In the genomic region with DNA sequence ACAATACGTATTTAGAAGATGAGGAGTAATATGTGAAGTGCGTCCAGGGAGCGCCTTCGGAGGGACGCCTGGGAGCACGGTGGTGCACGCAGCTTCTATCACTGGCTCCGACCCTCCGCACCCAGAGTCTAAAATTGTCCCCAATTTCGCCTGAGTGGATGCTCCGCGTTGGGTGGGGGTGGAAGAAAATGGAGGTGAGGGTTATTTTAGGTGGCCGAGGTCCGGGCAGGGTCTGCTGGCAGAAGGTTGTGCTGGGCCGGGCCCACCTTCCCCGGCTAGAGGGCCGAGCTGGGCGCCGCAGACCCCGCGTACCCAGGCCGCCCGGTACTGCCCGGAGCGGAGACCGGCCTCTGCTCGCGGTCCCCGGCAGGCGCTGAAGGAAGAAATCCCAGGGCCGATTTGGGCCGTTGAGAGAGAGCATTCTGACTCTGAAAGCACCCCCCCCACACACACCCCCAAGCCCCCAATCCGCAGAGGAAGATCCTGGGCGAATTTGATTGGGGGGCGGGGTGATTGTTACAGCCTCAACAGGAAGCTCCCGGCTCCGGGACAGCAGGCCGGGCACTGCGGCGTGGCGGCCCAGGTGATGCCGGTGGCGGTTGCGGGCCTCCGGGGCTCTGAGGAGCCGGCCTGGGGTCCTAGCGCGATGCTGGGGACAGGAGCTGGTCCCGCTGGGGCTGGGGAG, we compare ENCODE assay signal across 8 cellular contexts. TPM values are rescaled to one million over a fixed set of nuclear protein-coding genes. Genes with fewer than 3 reads are reported as not detected.
DNase-seq lines count a peak whose midpoint lies in the region; ATAC-seq, FAIRE-seq and TF ChIP-seq lines count a peak whose summit lies in the region.

No MANE protein-coding gene starts in this region.

- no peaks in the 10 kb centered on the region for H3K79me1 ChIP-seq in H1 (ENCODE audit: low read depth, low read length)

- peak overlapping the region; percentile 76 to 92 for H3K4me2 ChIP-seq in H1 (ENCODE audit: insufficient read depth in 1 of 2, low read depth in 2 of 2, low read length in 2 of 2)

- no peak for DNase-seq in Calu3
- DNase-seq in NCI-H69 (lab: John Stamatoyannopoulos, UW), result peak; percentile 63
- no peak for DNase-seq in H1 (ENCODE audit: low read depth in 1 of 2, low spot score in 2 of 2)
- no peak for DNase-seq in D341Med (ENCODE audit: low spot score)

- no peak for TF ChIP-seq RAD21 in H1 (IDR thresholded peaks at IDR 0.05 in 1 of 2, conservative IDR thresholded peaks at IDR 0.05 in 1 of 2; ENCODE audit: low read depth in 2 of 2, low read length in 2 of 2)

- H3K36me3 Mint-ChIP-seq in Calu3 (ENCODE audit: insufficient read depth, unreplicated experiment), result peaks cover 33% of the 10 kb centered on the region
- no peaks in the 10 kb centered on the region for H3K36me3 Mint-ChIP-seq in nephron (ENCODE audit: low read depth)

- no peak overlapping the region for H4K91ac ChIP-seq in H1 (replicated peaks; ENCODE audit: insufficient read length, low read length)

- 0 out of 2 replicates have a peak overlapping the region, but pooled peaks have one; percentile 34 for H2BK20ac ChIP-seq in H1 (ENCODE audit: low read length)

- H3K4me3 ChIP-seq in H1 (ENCODE audit: extremely low read depth in 1 of 4, insufficient read depth in 2 of 4, low read depth in 3 of 4, low read length in 4 of 4), result peak overlapping the region; percentile 21 to 65 (median 36); a peak in 5 of 8 replicates

- no peak for TF ChIP-seq EP300 in H1 (IDR thresholded peaks at IDR 0.05; ENCODE audit: borderline replicate concordance in 1 of 2, low read depth in 2 of 2, low read length in 2 of 2)

- H3K27me3 Mint-ChIP-seq in Calu3 (ENCODE audit: unreplicated experiment) (peaks cover 68% of the 10 kb centered on the region), nephron (ENCODE audit: low read depth) (peaks cover 3% of the 10 kb centered on the region)

- H2AFZ ChIP-seq in H1 (ENCODE audit: low read length), result no peak overlapping the region

- H3K4ac ChIP-seq in H1 (replicated peaks; ENCODE audit: insufficient read length, low read depth, low read length), result no peak overlapping the region

- H3K9me3 Mint-ChIP-seq in Calu3 (ENCODE audit: low read depth, unreplicated experiment), result no peaks in the 10 kb centered on the region
- no peaks in the 10 kb centered on the region for H3K9me3 Mint-ChIP-seq in nephron

- H3K4me1 ChIP-seq in H1 (replicated peaks in 1 of 4; ENCODE audit: control insufficient read depth in 3 of 4, insufficient read depth in 4 of 4, low read length in 3 of 4), result peaks cover 10 to 45% (median 31%) of the 10 kb centered on the region in 4 experiments

- no peak overlapping the region for H3K14ac ChIP-seq in H1 (ENCODE audit: insufficient read length)

- no peak overlapping the region for H2BK120ac ChIP-seq in H1 (replicated peaks; ENCODE audit: low read depth, low read length)

- H3K56ac ChIP-seq in H1 (replicated peaks; ENCODE audit: insufficient read length, low read depth, low read length), result no peak overlapping the region

- no peak overlapping the region for H3K23ac ChIP-seq in H1 (ENCODE audit: insufficient read length)

- POLR2A ChIA-PET in H1 (lab: Charles Lee; ENCODE audit: partially characterized antibody), result interaction anchor here (0.7 to 2.5 kb wide), 13 partner anchors 8 to 154 kb away, joined by 3 to 21 read pairs (median 3); a partner anchor contains a TSS

- 3% methylated on average over 49 of the region's 49 CpGs; no CpG with 5 or more reads in 1 of the 2 experiments for WGBS in H1 (ENCODE audit: extremely low coverage in 1 of 2, insufficient coverage in 1 of 2, insufficient read length in 1 of 2, insufficient replicate concordance in 2 of 2, low coverage in 1 of 2, low lambda C conversion rate in 2 of 2, missing lambda C conversion rate in 1 of 2), 2 experiments

- no peak overlapping the region for H3K27ac ChIP-seq in H1 (ENCODE audit: low read depth, low read length)

- H2AK5ac ChIP-seq in H1 (ENCODE audit: low read depth, low read length), result no peak overlapping the region

- no peak overlapping the region for H2BK5ac ChIP-seq in H1 (ENCODE audit: low read depth, low read length)

- TF ChIP-seq POLR2A in H1 (IDR thresholded peaks at IDR 0.05; ENCODE audit: control extremely low read depth in 1 of 2, low read depth in 2 of 2, low read length in 2 of 2), result no peak

- H4K5ac ChIP-seq in H1 (ENCODE audit: insufficient read length, low read depth, low read length), result no peak overlapping the region

- CTCF ChIA-PET in Calu3 (lab: Charles Lee), result interaction anchor here (1.2 kb wide), 1 partner anchor 89 kb away, joined by 3 read pairs; no protein-coding TSS in a partner anchor
- CTCF ChIA-PET in H1 (lab: Charles Lee; ENCODE audit: partially characterized antibody), result interaction anchor here (0.9 to 2.9 kb wide), 18 partner anchors 11 to 138 kb away, joined by 3 to 15 read pairs (median 3); a partner anchor contains a TSS

- H3K36me3 ChIP-seq in H1 (ENCODE audit: control insufficient read depth in 2 of 4, insufficient read depth in 4 of 4, low read length in 3 of 4), result no peaks in the 10 kb centered on the region; a peak in 1 of 8 replicates

- no peaks in the 10 kb centered on the region for H3K9me3 ChIP-seq in H1 (ENCODE audit: insufficient read depth in 2 of 2, low read depth in 1 of 2, low read length in 1 of 2)

- H4K8ac ChIP-seq in H1 (ENCODE audit: extremely low read depth, insufficient read depth, low read length), result peak overlapping the region; percentile 63; the same call in 1 of the 2 replicates

- no peaks in the 10 kb centered on the region for H3K79me2 ChIP-seq in H1 (ENCODE audit: control insufficient read depth in 1 of 2, insufficient read depth in 2 of 2, low read length in 2 of 2)

- no peak overlapping the region; the same call in 1 of the 2 replicates for H3K18ac ChIP-seq in H1 (ENCODE audit: extremely low read depth, low read length)

- no peak overlapping the region for H2BK15ac ChIP-seq in H1 (ENCODE audit: low read length)

- no peak overlapping the region for H2BK12ac ChIP-seq in H1 (ENCODE audit: low read depth, low read length)

- BruUV-seq in Calu3 (replicated peaks; lab: Mats Ljungman, UMichigan), result no TSS peak

- H3K27me3 ChIP-seq in H1 (replicated peaks in 1 of 4; ENCODE audit: control insufficient read depth in 3 of 4, extremely low read depth in 1 of 4, insufficient read depth in 3 of 4, low read length in 3 of 4), result peaks cover 32 to 56% (median 49%) of the 10 kb centered on the region in 4 experiments

- ATAC-seq in HG03439 (IDR thresholded peaks at IDR 0.05; ENCODE audit: unreplicated experiment) (no peak), GM18861 (IDR thresholded peaks at IDR 0.05; ENCODE audit: unreplicated experiment) (no peak), GM21825 (IDR thresholded peaks at IDR 0.05; ENCODE audit: unreplicated experiment) (no peak)

- peak overlapping the region; percentile 71 for H3K4me3 Mint-ChIP-seq in Calu3 (ENCODE audit: low read depth, unreplicated experiment)
- H3K4me3 Mint-ChIP-seq in nephron, result peak overlapping the region; percentile 96 to 99 (median 99)

- H3K9ac ChIP-seq in H1 (replicated peaks in 1 of 4; ENCODE audit: extremely low read depth in 1 of 4, low read depth in 3 of 4, low read length in 3 of 4), result no peak overlapping the region

- H3K27ac Mint-ChIP-seq in Calu3 (ENCODE audit: unreplicated experiment), result peak overlapping the region; percentile 50
- peak overlapping the region; percentile 99 to 100 (median 100) for H3K27ac Mint-ChIP-seq in nephron

- intact Hi-C loops in Calu3 (cut with micrococcal nuclease; ENCODE audit: unreplicated experiment), result no loop called here

- no peak for FAIRE-seq in H1 (lab: Jason Lieb, UNC)

- H3K4me1 Mint-ChIP-seq in Calu3 (ENCODE audit: low read depth, unreplicated experiment) (peaks cover 28% of the 10 kb centered on the region), nephron (peaks cover 55% of the 10 kb centered on the region)

- TF ChIP-seq CTCF in Calu3 (IDR thresholded peaks at IDR 0.05; ENCODE audit: unreplicated experiment) (no peak), H1 (IDR thresholded peaks at IDR 0.05; ENCODE audit: control extremely low read depth in 1 of 3, insufficient read depth in 1 of 3, low read depth in 1 of 3, low read length in 3 of 3) (no peak), nephron (IDR thresholded peaks at IDR 0.05; ENCODE audit: unreplicated experiment in 3 of 3) (no peak)

- H4K20me1 ChIP-seq in H1 (replicated peaks in 1 of 2; ENCODE audit: control insufficient read depth in 1 of 2, insufficient read depth in 2 of 2, low read length in 2 of 2), result no peaks in the 10 kb centered on the region

- peaks cover 26% of the 10 kb centered on the region for H3K23me2 ChIP-seq in H1 (ENCODE audit: low read depth, low read length)

RNA-seq across cellular contexts. Expression of a gene that starts 3.1 kb away (rescaled TPM):
- 0.17 and 0.27 TPM in 2 replicates for total RNA-seq in Calu3 (2022)
- 0.58 and 0.71 TPM in 2 replicates for total RNA-seq in H1 (2021; fragmentation: NEBNext Ultra II Directional; extraction: Animal tissue kit (Norgen Biotek cat#: 25700))
- 0.26 and 0.61 TPM in 2 replicates for polyA plus RNA-seq in H1 (2011; rRNA removed)
- 0.47 TPM for polyA plus RNA-seq in H1 (2011; cell fraction: cytosol; rRNA removed)
- polyA plus RNA-seq in H1 (2011; cell fraction: nucleus; rRNA removed), result 2.9 TPM
- polyA plus RNA-seq in H1 (2012, experiment 1 of 2), result 0.44 to 0.98 TPM (median 0.89 TPM) in 4 replicates
- 0.58 TPM for polyA plus RNA-seq in H1 (2012, experiment 2 of 2)
- 0.45 TPM for polyA plus RNA-seq in H1 (2013, experiment 1 of 2)
- polyA plus RNA-seq in H1 (2013, experiment 2 of 2), result 0.50 TPM
- polyA minus RNA-seq in H1 (2011; rRNA and poly(A)+ RNA removed), result 0.88 and 0.95 TPM in 2 replicates
- 3.2 TPM for polyA minus RNA-seq in H1 (2011; cell fraction: cytosol; rRNA and poly(A)+ RNA removed)
- 1.3 TPM for polyA minus RNA-seq in H1 (2011; cell fraction: nucleus; rRNA and poly(A)+ RNA removed)
